Comparison of ENCODE assay signal across 8 cellular contexts in genomic region chrX:154714925-154715324, GRCh38. TPM values are rescaled to one million over a fixed set of nuclear protein-coding genes. Genes with fewer than 3 reads are reported as not detected.
DNase-seq lines count a peak whose midpoint lies in the region; ATAC-seq, FAIRE-seq and TF ChIP-seq lines count a peak whose summit lies in the region.

No MANE protein-coding gene starts in this region.

- H3K27me3 ChIP-seq in OCI-LY1 (ENCODE audit: insufficient read depth, low read length), result no peaks in the 10 kb centered on the region
- H3K27me3 ChIP-seq in astrocyte (ENCODE audit: insufficient read depth, low read length), result no peaks in the 10 kb centered on the region

- H3K36me3 ChIP-seq in OCI-LY1 (ENCODE audit: insufficient read depth, low read length) (no peaks in the 10 kb centered on the region), astrocyte (ENCODE audit: insufficient read depth, low read length) (no peaks in the 10 kb centered on the region)

- H3K27ac ChIP-seq in OCI-LY1 (ENCODE audit: low read depth, low read length, poor library complexity, severe bottlenecking) (no peak overlapping the region), astrocyte (ENCODE audit: low read depth, low read length) (no peak overlapping the region)

- H3K9ac ChIP-seq in OCI-LY1 (ENCODE audit: low read length), result no peak overlapping the region
- H3K9ac ChIP-seq in astrocyte (ENCODE audit: low read length), result no peak overlapping the region

- H3K4me3 ChIP-seq in OCI-LY1 (ENCODE audit: low read depth, low read length, poor library complexity, severe bottlenecking) (no peak overlapping the region), astrocyte (ENCODE audit: insufficient read depth, low read depth, low read length) (no peak overlapping the region)

- H3K4me1 ChIP-seq in OCI-LY1 (ENCODE audit: insufficient read depth, low read length, severe bottlenecking) (peaks cover 18% of the 10 kb centered on the region), astrocyte (ENCODE audit: insufficient read depth, low read length) (peaks cover 31% of the 10 kb centered on the region)

- no peaks in the 10 kb centered on the region for H3F3A ChIP-seq in OCI-LY1 (ENCODE audit: insufficient read depth, low read length)

- H3K36me3 Mint-ChIP-seq in astrocyte (ENCODE audit: low read depth, unreplicated experiment), result no peaks in the 10 kb centered on the region
- H3K36me3 Mint-ChIP-seq in stimulated activated memory B cell treated with anti-CD40 and anti-IgM and Interleukin-4, amounts not matched to agents 10 μg/mL and 1 μg/mL and 100 μg/mL, for 72 hours, result peaks cover 19% of the 10 kb centered on the region

- peak; percentile 48 for ATAC-seq in HG02763 (IDR thresholded peaks at IDR 0.05; ENCODE audit: unreplicated experiment)
- ATAC-seq in stimulated activated memory B cell treated with anti-CD40 and anti-IgM and Interleukin-4, amounts not matched to agents 10 μg/mL and 1 μg/mL and 100 μg/mL, for 72 hours, result peak; percentile 60

- H2AFZ ChIP-seq in OCI-LY1 (ENCODE audit: low read length), result no peak overlapping the region
- no peak overlapping the region for H2AFZ ChIP-seq in astrocyte (ENCODE audit: low read depth, low read length)

- DNase-seq in SKM-1 treated with dmso at 0.1 percent for 144 hours (lab: John Stamatoyannopoulos, UW; ENCODE audit: unreplicated experiment), result peak; percentile 18
- no peak for DNase-seq in SKM-1 (lab: John Stamatoyannopoulos, UW; ENCODE audit: unreplicated experiment)
- DNase-seq in astrocyte (ENCODE audit: low read depth), result no peak
- peak; percentile 65 for DNase-seq in iPS-NIHi7 (ENCODE audit: extremely low spot score)
- DNase-seq in foreskin melanocyte, result no peak

- H3K27me3 Mint-ChIP-seq in astrocyte (ENCODE audit: low read depth, unreplicated experiment), result no peaks in the 10 kb centered on the region
- no peaks in the 10 kb centered on the region for H3K27me3 Mint-ChIP-seq in stimulated activated memory B cell treated with anti-CD40 and anti-IgM and Interleukin-4, amounts not matched to agents 10 μg/mL and 1 μg/mL and 100 μg/mL, for 72 hours

- no peaks in the 10 kb centered on the region for H4K20me1 ChIP-seq in OCI-LY1 (ENCODE audit: insufficient read depth, low read length)
- no peaks in the 10 kb centered on the region for H4K20me1 ChIP-seq in astrocyte (ENCODE audit: insufficient read depth, low read length)

- H3K4me1 Mint-ChIP-seq in astrocyte (ENCODE audit: low read depth, unreplicated experiment), result peaks cover 17% of the 10 kb centered on the region
- peaks cover 38% of the 10 kb centered on the region for H3K4me1 Mint-ChIP-seq in stimulated activated memory B cell treated with anti-CD40 and anti-IgM and Interleukin-4, amounts not matched to agents 10 μg/mL and 1 μg/mL and 100 μg/mL, for 72 hours

- H3K79me2 ChIP-seq in OCI-LY1 (ENCODE audit: insufficient read depth, low read length) (no peaks in the 10 kb centered on the region), astrocyte (ENCODE audit: insufficient read depth, low read length) (no peaks in the 10 kb centered on the region)

- FAIRE-seq in astrocyte (lab: Jason Lieb, UNC), result peak; percentile 83

- H3K9me3 Mint-ChIP-seq in astrocyte (ENCODE audit: unreplicated experiment), result no peaks in the 10 kb centered on the region
- no peaks in the 10 kb centered on the region for H3K9me3 Mint-ChIP-seq in stimulated activated memory B cell treated with anti-CD40 and anti-IgM and Interleukin-4, amounts not matched to agents 10 μg/mL and 1 μg/mL and 100 μg/mL, for 72 hours

- TF ChIP-seq CTCF in OCI-LY1 (IDR thresholded peaks at IDR 0.05; ENCODE audit: low read length), result peak; percentile 64
- peak; percentile 68 for TF ChIP-seq CTCF in astrocyte (IDR thresholded peaks at IDR 0.05; ENCODE audit: insufficient read depth, low read depth, low read length)

- no peak overlapping the region for H3K4me3 Mint-ChIP-seq in astrocyte (ENCODE audit: unreplicated experiment)
- no peak overlapping the region for H3K4me3 Mint-ChIP-seq in stimulated activated memory B cell treated with anti-CD40 and anti-IgM and Interleukin-4, amounts not matched to agents 10 μg/mL and 1 μg/mL and 100 μg/mL, for 72 hours

- no peaks in the 10 kb centered on the region for H3K9me2 ChIP-seq in OCI-LY1 (ENCODE audit: low read depth, low read length)

- no peak overlapping the region for H3K27ac Mint-ChIP-seq in astrocyte (ENCODE audit: unreplicated experiment)
- no peak overlapping the region for H3K27ac Mint-ChIP-seq in stimulated activated memory B cell treated with anti-CD40 and anti-IgM and Interleukin-4, amounts not matched to agents 10 μg/mL and 1 μg/mL and 100 μg/mL, for 72 hours

- H3K9me3 ChIP-seq in OCI-LY1 (ENCODE audit: low read length) (no peaks in the 10 kb centered on the region), astrocyte (ENCODE audit: insufficient read depth, low read depth, low read length) (no peaks in the 10 kb centered on the region)

- no peak overlapping the region for H3K4me2 ChIP-seq in OCI-LY1 (ENCODE audit: low read length)
- H3K4me2 ChIP-seq in astrocyte (ENCODE audit: low read length), result no peak overlapping the region

RNA-seq across cellular contexts. Expression of gene GAB3, which starts 36.0 kb away (rescaled TPM):
- total RNA-seq in astrocyte, result 1.7 TPM in 2 replicates

RNA-seq across cellular contexts. Expression of gene DKC1, which starts 47.7 kb away (rescaled TPM):
- 52.0 and 60.5 TPM in 2 replicates for total RNA-seq in astrocyte

Comparison
In these comparisons a context has a peak if more than half of its experiments do, and no peak if none do; other contexts are left out.
1. DNase-seq: peak in SKM-1 treated with dmso at 0.1 percent for 144 hours (single experiment) and iPS-NIHi7 (single experiment); none in SKM-1 (single experiment), astrocyte (single experiment) and foreskin melanocyte (single experiment).